In the genomic region with DNA sequence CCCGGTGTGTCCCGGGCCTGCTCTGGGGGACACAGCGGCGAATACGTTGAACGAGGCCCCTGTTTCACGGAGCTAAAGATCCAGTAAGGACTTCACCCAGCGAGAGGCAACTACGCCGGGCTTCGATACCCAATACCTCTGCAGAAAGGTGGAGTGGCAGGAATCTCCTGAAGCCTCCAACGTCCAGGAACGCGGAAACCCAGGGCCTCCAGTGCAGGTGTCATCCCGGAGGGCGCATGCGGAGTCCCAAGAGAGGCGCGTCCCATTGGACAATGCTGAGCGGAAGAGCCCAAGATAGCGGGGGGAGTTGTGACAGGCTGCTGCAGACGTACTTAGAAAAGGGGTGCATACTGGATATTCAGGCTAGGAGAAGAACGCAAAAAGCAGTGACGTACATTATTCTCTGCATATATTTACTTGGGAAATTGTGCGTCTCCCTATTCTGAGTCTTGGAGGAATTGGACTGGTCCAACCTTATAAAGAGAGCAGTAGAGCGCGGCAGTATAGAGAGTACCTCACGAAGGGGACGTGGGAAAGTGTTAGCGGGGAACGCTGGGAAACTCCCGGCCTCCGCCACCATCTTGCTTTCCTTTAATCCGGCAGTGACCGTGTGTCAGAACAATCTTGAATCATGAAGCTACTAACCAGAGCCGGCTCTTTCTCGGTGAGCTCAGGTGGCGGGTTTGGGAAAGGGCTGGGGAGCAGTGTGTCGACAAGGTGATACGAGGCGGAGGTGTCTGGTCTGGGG, we compare ENCODE assay signal across 1 cellular context.
A peak's percentile ranks its signal among the peaks of the same experiment; 100 is the strongest.
TF ChIP-seq lines count a peak whose summit lies in the region.

UQCRC2 (plus strand) TSS at position 569 of the 748 bp plus-strand sequence; CDS start at position 632, 63 bp downstream.

TF ChIP-seq in HepG2, 621 proteins besides CTCF, POLR2A, EP300 and RAD21 (continued from another document and continues in another):
- TF ChIP-seq STAT6 (CRISPR knock-in tag; IDR thresholded peaks at IDR 0.05; ENCODE audit: borderline replicate concordance) (peak; percentile 23; the same call in 1 of the 2 replicates), DR1 (CRISPR knock-in tag; IDR thresholded peaks at IDR 0.05) (peak; percentile 90), NCOA1 (CRISPR knock-in tag; IDR thresholded peaks at IDR 0.05) (no peak; the same call in 1 of the 2 replicates), CENPBD1 (CRISPR knock-in tag; IDR thresholded peaks at IDR 0.05; ENCODE audit: borderline replicate concordance, low read depth) (no peak), ONECUT2 (CRISPR knock-in tag; IDR thresholded peaks at IDR 0.05) (no peak), ZNF670 (CRISPR knock-in tag; IDR thresholded peaks at IDR 0.05; ENCODE audit: borderline replicate concordance) (no peak), TCF12 (IDR thresholded peaks at IDR 0.05) (no peak), TCF12 (CRISPR knock-in tag; IDR thresholded peaks at IDR 0.05) (peak; percentile 64), ZNF318 (CRISPR knock-in tag; IDR thresholded peaks at IDR 0.05) (peak; percentile 76), ZNF652 (CRISPR knock-in tag; IDR thresholded peaks at IDR 0.05; ENCODE audit: borderline replicate concordance, low read depth) (peak; percentile 79; the same call in 1 of the 2 replicates), KMT2B (CRISPR knock-in tag; IDR thresholded peaks at IDR 0.05) (peak; percentile 90), ZNF354B (CRISPR knock-in tag; IDR thresholded peaks at IDR 0.05) (peak; percentile 90; the same call in 1 of the 2 replicates), ZNF414 (CRISPR knock-in tag; IDR thresholded peaks at IDR 0.05) (peak; percentile 74; the same call in 1 of the 2 replicates), ZNF205 (CRISPR knock-in tag; IDR thresholded peaks at IDR 0.05) (no peak; the same call in 1 of the 2 replicates), TAF15 (IDR thresholded peaks at IDR 0.05; ENCODE audit: low read depth, low read length, poor library complexity, severe bottlenecking) (no peak), ZNF569 (CRISPR knock-in tag; IDR thresholded peaks at IDR 0.05; ENCODE audit: borderline replicate concordance) (no peak), BORCS8-MEF2B (CRISPR knock-in tag; IDR thresholded peaks at IDR 0.05) (no peak), HNRNPH1 (optimal IDR thresholded peaks at IDR 0.05; ENCODE audit: low read depth, low read length) (no peak), SRSF1 (optimal IDR thresholded peaks at IDR 0.05; ENCODE audit: low read depth, low read length) (peak; percentile 79), ZNF33A (CRISPR knock-in tag; IDR thresholded peaks at IDR 0.05; ENCODE audit: borderline replicate concordance) (no peak; the same call in 1 of the 2 replicates), THYN1 (CRISPR knock-in tag; IDR thresholded peaks at IDR 0.05; ENCODE audit: borderline replicate concordance, low read depth) (no peak), ZNF768 (CRISPR knock-in tag; IDR thresholded peaks at IDR 0.05) (peak; percentile 52; the same call in 1 of the 2 replicates), GATAD1 (CRISPR knock-in tag; IDR thresholded peaks at IDR 0.05) (peak; percentile 94), GABPB1 (CRISPR knock-in tag; IDR thresholded peaks at IDR 0.05) (peak; percentile 73), NFRKB (IDR thresholded peaks at IDR 0.05) (peak; percentile 93), SRF (IDR thresholded peaks at IDR 0.05; ENCODE audit: low read depth, low read length) (peak; percentile 77; the same call in 1 of the 2 replicates), ZKSCAN1 (IDR thresholded peaks at IDR 0.05; ENCODE audit: low read length) (peak; percentile 32; the same call in 1 of the 2 replicates), SMAD3 (CRISPR knock-in tag; IDR thresholded peaks at IDR 0.05) (peak; percentile 93), ZNF883 (CRISPR knock-in tag; IDR thresholded peaks at IDR 0.05; ENCODE audit: not compliant biosample characterization) (no peak), MEIS1 (CRISPR knock-in tag; IDR thresholded peaks at IDR 0.05; ENCODE audit: borderline replicate concordance) (peak; percentile 96), ZBTB7A (CRISPR knock-in tag; IDR thresholded peaks at IDR 0.05) (0 out of 2 replicates have a peak, but pooled peaks have one; percentile 7), KAT8 (CRISPR knock-in tag; IDR thresholded peaks at IDR 0.05) (peak; percentile 94), ZZZ3 (CRISPR knock-in tag; IDR thresholded peaks at IDR 0.05; ENCODE audit: borderline replicate concordance) (peak; percentile 99), ZNF207 (IDR thresholded peaks at IDR 0.05; ENCODE audit: borderline replicate concordance) (no peak), DMAP1 (CRISPR knock-in tag; IDR thresholded peaks at IDR 0.05) (peak; percentile 91), XBP1 (CRISPR knock-in tag; IDR thresholded peaks at IDR 0.05) (peak; percentile 86), ZNF530 (CRISPR knock-in tag; IDR thresholded peaks at IDR 0.05; ENCODE audit: low read depth) (no peak; the same call in 1 of the 2 replicates), CBX5 (CRISPR knock-in tag; IDR thresholded peaks at IDR 0.05; ENCODE audit: borderline replicate concordance) (peak; percentile 94), PCBP2 (optimal IDR thresholded peaks at IDR 0.05; ENCODE audit: low read depth, low read length, poor library complexity, severe bottlenecking) (peak; percentile 13), ZNF160 (CRISPR knock-in tag; IDR thresholded peaks at IDR 0.05) (peak; percentile 6; the same call in 1 of the 2 replicates), LBX2 (CRISPR knock-in tag; IDR thresholded peaks at IDR 0.05; ENCODE audit: borderline replicate concordance) (0 out of 2 replicates have a peak, but pooled peaks have one; percentile 35)
- TF ChIP-seq, protein P1, sequence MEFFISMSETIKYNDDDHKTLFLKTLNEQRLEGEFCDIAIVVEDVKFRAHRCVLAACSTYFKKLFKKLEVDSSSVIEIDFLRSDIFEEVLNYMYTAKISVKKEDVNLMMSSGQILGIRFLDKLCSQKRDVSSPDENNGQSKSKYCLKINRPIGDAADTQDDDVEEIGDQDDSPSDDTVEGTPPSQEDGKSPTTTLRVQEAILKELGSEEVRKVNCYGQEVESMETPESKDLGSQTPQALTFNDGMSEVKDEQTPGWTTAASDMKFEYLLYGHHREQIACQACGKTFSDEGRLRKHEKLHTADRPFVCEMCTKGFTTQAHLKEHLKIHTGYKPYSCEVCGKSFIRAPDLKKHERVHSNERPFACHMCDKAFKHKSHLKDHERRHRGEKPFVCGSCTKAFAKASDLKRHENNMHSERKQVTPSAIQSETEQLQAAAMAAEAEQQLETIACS (CRISPR knock-in tag; IDR thresholded peaks at IDR 0.05), result 0 out of 2 replicates have a peak, but pooled peaks have one; percentile 16
- TF ChIP-seq, protein P2, sequence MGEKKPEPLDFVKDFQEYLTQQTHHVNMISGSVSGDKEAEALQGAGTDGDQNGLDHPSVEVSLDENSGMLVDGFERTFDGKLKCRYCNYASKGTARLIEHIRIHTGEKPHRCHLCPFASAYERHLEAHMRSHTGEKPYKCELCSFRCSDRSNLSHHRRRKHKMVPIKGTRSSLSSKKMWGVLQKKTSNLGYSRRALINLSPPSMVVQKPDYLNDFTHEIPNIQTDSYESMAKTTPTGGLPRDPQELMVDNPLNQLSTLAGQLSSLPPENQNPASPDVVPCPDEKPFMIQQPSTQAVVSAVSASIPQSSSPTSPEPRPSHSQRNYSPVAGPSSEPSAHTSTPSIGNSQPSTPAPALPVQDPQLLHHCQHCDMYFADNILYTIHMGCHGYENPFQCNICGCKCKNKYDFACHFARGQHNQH (CRISPR knock-in tag; IDR thresholded peaks at IDR 0.05), result peak; percentile 80
- TF ChIP-seq, protein P3, sequence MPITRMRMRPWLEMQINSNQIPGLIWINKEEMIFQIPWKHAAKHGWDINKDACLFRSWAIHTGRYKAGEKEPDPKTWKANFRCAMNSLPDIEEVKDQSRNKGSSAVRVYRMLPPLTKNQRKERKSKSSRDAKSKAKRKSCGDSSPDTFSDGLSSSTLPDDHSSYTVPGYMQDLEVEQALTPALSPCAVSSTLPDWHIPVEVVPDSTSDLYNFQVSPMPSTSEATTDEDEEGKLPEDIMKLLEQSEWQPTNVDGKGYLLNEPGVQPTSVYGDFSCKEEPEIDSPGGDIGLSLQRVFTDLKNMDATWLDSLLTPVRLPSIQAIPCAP (CRISPR knock-in tag; IDR thresholded peaks at IDR 0.05; ENCODE audit: low read depth), result no peak; the same call in 1 of the 2 replicates
